In genomic region chr6:42230320-42231034, GRCh38 we compare ENCODE assay signal across 11 cellular contexts. TPM values are rescaled to one million over a fixed set of nuclear protein-coding genes. Genes with fewer than 3 reads are reported as not detected.
DNase-seq lines count a peak whose midpoint lies in the region; ATAC-seq, FAIRE-seq and TF ChIP-seq lines count a peak whose summit lies in the region.
"Had no signal": no experiment of that assay in that cellular context is flagged by ENCODE, and none has a peak within 500 bp of the region (broad histone marks: within the 10 kb centered on the region; RNA-seq: fewer than 3 reads in every experiment).

No MANE protein-coding gene starts in this region.

- no peaks in the 10 kb centered on the region for H3K4me1 ChIP-seq in A673 (ENCODE audit: insufficient read depth, low read length, poor library complexity, severe bottlenecking)
- peaks cover 0 to 11% (median 0%) of the 10 kb centered on the region in 3 donors for H3K4me1 ChIP-seq in pancreas

- H3K36me3 ChIP-seq in A673 (ENCODE audit: insufficient read depth, low read length, poor library complexity, severe bottlenecking) (no peaks in the 10 kb centered on the region), pancreas (no peaks in the 10 kb centered on the region)

- H3K27ac ChIP-seq in A673 (ENCODE audit: low read depth, low read length, poor library complexity, severe bottlenecking) (no peak overlapping the region), pancreas (no peak overlapping the region)

- no peaks in the 10 kb centered on the region for H3K9me3 ChIP-seq in A673 (ENCODE audit: low read depth, low read length, poor library complexity, severe bottlenecking)
- H3K9me3 ChIP-seq in pancreas: no peaks in the 10 kb centered on the region

- H3K4me3 ChIP-seq in A673 (ENCODE audit: low read depth, low read length, poor library complexity, severe bottlenecking) (no peak overlapping the region), fibroblast of pulmonary artery (replicated peaks; ENCODE audit: low read depth, low read length) (no peak overlapping the region), pancreas (no peak overlapping the region)

- no peak for FAIRE-seq in pancreas (lab: Jason Lieb, UNC)

- CTCF ChIA-PET in A673 (lab: Charles Lee): no interaction called here

- DNase-seq in A673 (ENCODE audit: low spot score) (peak; percentile 23), RPMI8226 (peak; percentile 11), fibroblast of pulmonary artery (ENCODE audit: low read depth) (peak; percentile 27), posterior cingulate gyrus (no peak), pancreas (no peak)
- DNase-seq in stimulated activated naive CD4-positive, alpha-beta T cell (lab: John Stamatoyannopoulos, UW): no peak
- DNase-seq: activated naive CD8-positive, alpha-beta T cell treated with anti-CD3 and anti-CD28 coated beads, Interleukin-2, amount 50 U/mL, for 24 hours; NCI-H1417 treated with DMSO at 0.1 percent for 48 hours had no signal

- TF ChIP-seq CTCF in A673 (conservative IDR thresholded peaks at IDR 0.05; ENCODE audit: low read depth, low read length) (peak; percentile 42), GM12872 (IDR thresholded peaks at IDR 0.05; ENCODE audit: insufficient read depth, low read depth, low read length) (peak; percentile 62; the same call in 2 of the 3 replicates), fibroblast of pulmonary artery (IDR thresholded peaks at IDR 0.05; ENCODE audit: low read length, missing control alignments) (peak; percentile 45), pancreas (IDR thresholded peaks at IDR 0.05) (no peak)

- H3K27me3 ChIP-seq in A673 (replicated peaks; ENCODE audit: insufficient read depth, low read depth, low read length, poor library complexity): no peaks in the 10 kb centered on the region
- no peaks in the 10 kb centered on the region for H3K27me3 ChIP-seq in pancreas

- intact Hi-C loops in A673 (cut with micrococcal nuclease; ENCODE audit: unreplicated experiment) (no loop called here), posterior cingulate gyrus (cut with DNase I) (no loop called here), pancreas (cut with DNase I) (no loop called here)

- 75 to 83% methylated on average over 6 of the region's 6 CpGs for WGBS in pancreas, 2 donors

- no peak for ATAC-seq in pancreas
- ATAC-seq in HG03342 (IDR thresholded peaks at IDR 0.05; ENCODE audit: unreplicated experiment): no peak
- ATAC-seq: activated naive CD8-positive, alpha-beta T cell treated with anti-CD3 and anti-CD28 coated beads, Interleukin-2, amount 50 U/mL, for 24 hours had no signal

- POLR2A ChIA-PET in A673 (lab: Charles Lee; ENCODE audit: low non-redundant PET): no interaction called here

- no TSS peak for BruUV-seq in A673 (replicated peaks; lab: Mats Ljungman, UMichigan)

RNA-seq across cellular contexts. Expression of gene MRPS10, which starts 12.8 kb away (rescaled TPM):
- total RNA-seq in A673 (2021) (50.0 and 52.0 TPM in 2 replicates), pancreas (10 to 100 TPM in 4 of 6 donors, 1 to 10 TPM in 2; 7.7 to 12.5 (median 10.8) TPM)
- 10 to 100 TPM in 1 of 2 donors, 1 to 10 TPM in 1; 6.7 to 12.4 TPM for polyA plus RNA-seq in pancreas

RNA-seq across cellular contexts. Expression of gene GUCA1B, which starts 35.7 kb away (rescaled TPM):
- 1.7 and 2.0 TPM in 2 replicates for total RNA-seq in A673 (2021)
- total RNA-seq in pancreas: under 1 TPM; 0.22 to 0.93 (median 0.51) TPM
- under 1 TPM; 0.49 to 0.89 TPM for polyA plus RNA-seq in pancreas

RNA-seq across cellular contexts. Expression of gene GUCA1A, which starts 57.3 kb away (rescaled TPM):
- total RNA-seq in A673 (2021) (not detected in 2 replicates), pancreas (under 1 TPM in 1 of 6 donors, not detected in 5; 0.12 TPM)
- polyA plus RNA-seq in pancreas: not detected
- total RNA-seq: subcutaneous adipose tissue had no signal

Comparison
In these comparisons a context has a peak if more than half of its experiments do, and no peak if none do; other contexts are left out.
1. DNase-seq: peak in A673 (single experiment), RPMI8226 (single experiment) and fibroblast of pulmonary artery (single experiment); none in posterior cingulate gyrus (0 of 10), stimulated activated naive CD4-positive, alpha-beta T cell (0 of 6) and pancreas (0 of 6).
2. CTCF ChIP-seq: peak in A673 (single experiment), GM12872 (single experiment) and fibroblast of pulmonary artery (single experiment); none in pancreas (0 of 4).